Comparison of ENCODE assay signal across 8 cellular contexts in genomic region chr9:92963831-92964606, GRCh38. TPM values are rescaled to one million over a fixed set of nuclear protein-coding genes. Genes with fewer than 3 reads are reported as not detected.
A peak's percentile ranks its signal among the peaks of the same experiment; 100 is the strongest.
DNase-seq lines count a peak whose midpoint lies in the region; ATAC-seq and TF ChIP-seq lines count a peak whose summit lies in the region.

No MANE protein-coding gene starts in this region.

- POLR2A ChIA-PET in naive thymus-derived CD4-positive, alpha-beta T cell (lab: Charles Lee), result interaction anchor here (0.5 to 12.8 kb wide), 29 partner anchors 9 to 488 kb away, joined by 3 to 233 read pairs (median 7); partner anchors contain the start of genes CARD19 and NINJ1
- POLR2A ChIA-PET in SK-N-SH (lab: Yijun Ruan, JAX), result no interaction called here

- H4K20me1 ChIP-seq in SU-DHL-6 (ENCODE audit: low read depth, low read length), result no peaks in the 10 kb centered on the region
- H4K20me1 ChIP-seq in SK-N-SH (ENCODE audit: insufficient read depth), result no peaks in the 10 kb centered on the region

- TF ChIP-seq CTCF in SU-DHL-6 (IDR thresholded peaks at IDR 0.05; ENCODE audit: insufficient read depth, low read length, poor library complexity, severe bottlenecking) (no peak), type B pancreatic cell (conservative IDR thresholded peaks at IDR 0.05) (no peak), SK-N-SH (IDR thresholded peaks at IDR 0.05) (no peak)

- H3K36me3 ChIP-seq in SU-DHL-6 (ENCODE audit: low read length), result no peaks in the 10 kb centered on the region
- peaks cover 0 to 21% (median 0%) of the 10 kb centered on the region in 3 experiments for H3K36me3 ChIP-seq in naive thymus-derived CD4-positive, alpha-beta T cell (ENCODE audit: control insufficient read depth in 2 of 3, insufficient read depth in 3 of 3, low read length in 3 of 3)
- H3K36me3 ChIP-seq in SK-N-SH (replicated peaks in 1 of 2; ENCODE audit: control insufficient read depth in 1 of 2, insufficient read depth in 2 of 2, low read length in 1 of 2), result no peaks in the 10 kb centered on the region

- H3K4me3 Mint-ChIP-seq in activated naive CD8-positive, alpha-beta T cell, result peak overlapping the region; percentile 99
- H3K4me3 Mint-ChIP-seq in naive thymus-derived CD4-positive, alpha-beta T cell, result peak overlapping the region; percentile 86 to 98 (median 93)
- no peak overlapping the region for H3K4me3 Mint-ChIP-seq in type B pancreatic cell

- H3K9me2 ChIP-seq in SU-DHL-6 (replicated peaks; ENCODE audit: insufficient read depth, low read length) (no peaks in the 10 kb centered on the region), SK-N-SH (no peaks in the 10 kb centered on the region)

- no peak for TF ChIP-seq RAD21 in SK-N-SH (IDR thresholded peaks at IDR 0.05; ENCODE audit: low read length)

- H3K36me3 Mint-ChIP-seq in activated naive CD8-positive, alpha-beta T cell, result peaks cover 8% of the 10 kb centered on the region
- peaks cover 4 to 49% (median 24%) of the 10 kb centered on the region in 5 donors for H3K36me3 Mint-ChIP-seq in naive thymus-derived CD4-positive, alpha-beta T cell
- no peaks in the 10 kb centered on the region for H3K36me3 Mint-ChIP-seq in type B pancreatic cell

- H2AFZ ChIP-seq in SU-DHL-6 (ENCODE audit: low read depth, low read length, severe bottlenecking), result peak overlapping the region; percentile 5
- H2AFZ ChIP-seq in SK-N-SH (ENCODE audit: low read depth), result no peak overlapping the region

- intact Hi-C loops in naive thymus-derived CD4-positive, alpha-beta T cell (cut with micrococcal nuclease), result loop anchor here (1.0 to 5.0 kb wide), 16 partner anchors 8 to 603 kb away; partner anchors contain the start of genes CARD19 (in 2 of the 2), FAM120AOS (in 2 of the 2), ZNF484 (in 2 of the 2) and FAM120A (in 1 of the 2)

- peak overlapping the region; percentile 100 for H3K27ac Mint-ChIP-seq in activated naive CD8-positive, alpha-beta T cell
- peak overlapping the region; percentile 96 to 99 (median 98) for H3K27ac Mint-ChIP-seq in naive thymus-derived CD4-positive, alpha-beta T cell
- H3K27ac Mint-ChIP-seq in type B pancreatic cell, result peak overlapping the region; percentile 13

- H3K27ac ChIP-seq in SU-DHL-6 (ENCODE audit: low read depth, low read length) (peak overlapping the region; percentile 67), SK-N-SH (ENCODE audit: low read depth in 2 of 2, low read length in 1 of 2) (no peak overlapping the region)
- peak overlapping the region; percentile 85 for H3K27ac ChIP-seq in naive thymus-derived CD4-positive, alpha-beta T cell (ENCODE audit: low read depth, low read length)

- WGBS in SK-N-SH (ENCODE audit: low lambda C conversion rate), result 62% methylated on average over 14 of the region's 16 CpGs

- peak overlapping the region; percentile 53 for H3K4me3 ChIP-seq in SU-DHL-6 (ENCODE audit: insufficient read depth, low read length, poor library complexity, severe bottlenecking)
- peak overlapping the region; percentile 85 for H3K4me3 ChIP-seq in naive thymus-derived CD4-positive, alpha-beta T cell (ENCODE audit: low read length)
- no peak overlapping the region for H3K4me3 ChIP-seq in SK-N-SH (ENCODE audit: low read depth in 2 of 2, low read length in 1 of 2)

- CTCF ChIA-PET in naive thymus-derived CD4-positive, alpha-beta T cell (lab: Charles Lee), result interaction anchor here (0.7 to 2.3 kb wide), 4 partner anchors 10 to 100 kb away, joined by 3 to 13 read pairs (median 7); no protein-coding TSS in a partner anchor
- CTCF ChIA-PET in SK-N-SH (lab: Yijun Ruan, JAX), result no interaction called here

- no peak for TF ChIP-seq EP300 in SK-N-SH (IDR thresholded peaks at IDR 0.05; ENCODE audit: borderline replicate concordance in 1 of 2, low read depth in 1 of 2, low read length in 1 of 2)

- H3K79me2 ChIP-seq in SU-DHL-6 (ENCODE audit: insufficient read depth, low read length) (no peaks in the 10 kb centered on the region), SK-N-SH (ENCODE audit: insufficient read depth) (no peaks in the 10 kb centered on the region)

- no peaks in the 10 kb centered on the region for H3K27me3 ChIP-seq in SU-DHL-6 (ENCODE audit: low read length)
- no peaks in the 10 kb centered on the region for H3K27me3 ChIP-seq in naive thymus-derived CD4-positive, alpha-beta T cell (ENCODE audit: control insufficient read depth in 2 of 2, insufficient read depth in 2 of 2, low read length in 2 of 2)
- H3K27me3 ChIP-seq in SK-N-SH (ENCODE audit: insufficient read depth), result no peaks in the 10 kb centered on the region

- H3K9ac ChIP-seq in SU-DHL-6 (ENCODE audit: low read length) (peak overlapping the region; percentile 61), SK-N-SH (no peak overlapping the region)

- H3K9me3 ChIP-seq in SU-DHL-6 (ENCODE audit: insufficient read depth, low read length) (no peaks in the 10 kb centered on the region), SK-N-SH (no peaks in the 10 kb centered on the region)
- peaks cover 0 to 4% (median 3%) of the 10 kb centered on the region in 3 experiments for H3K9me3 ChIP-seq in naive thymus-derived CD4-positive, alpha-beta T cell (ENCODE audit: control insufficient read depth in 2 of 3, low read length in 3 of 3)

- ATAC-seq in GM18870 (IDR thresholded peaks at IDR 0.05; ENCODE audit: unreplicated experiment), result peak; percentile 75
- ATAC-seq in HG03039 (IDR thresholded peaks at IDR 0.05; ENCODE audit: unreplicated experiment), result peak; percentile 68
- ATAC-seq in naive thymus-derived CD4-positive, alpha-beta T cell, result peak; percentile 84

- no peaks in the 10 kb centered on the region for H3K9me3 Mint-ChIP-seq in activated naive CD8-positive, alpha-beta T cell (ENCODE audit: low read depth)
- H3K9me3 Mint-ChIP-seq in naive thymus-derived CD4-positive, alpha-beta T cell, result peaks cover 0 to 7% (median 0%) of the 10 kb centered on the region in 11 donors
- no peaks in the 10 kb centered on the region for H3K9me3 Mint-ChIP-seq in type B pancreatic cell

- peak overlapping the region; percentile 74 for H3K4me2 ChIP-seq in SU-DHL-6 (ENCODE audit: low read depth, low read length, poor library complexity, severe bottlenecking)
- H3K4me2 ChIP-seq in SK-N-SH, result no peak overlapping the region

- peaks cover 60 to 67% of the 10 kb centered on the region in 2 donors for H3K4me1 ChIP-seq in naive thymus-derived CD4-positive, alpha-beta T cell (ENCODE audit: control insufficient read depth in 2 of 2, insufficient read depth in 2 of 2, low read length in 2 of 2)
- H3K4me1 ChIP-seq in SK-N-SH (ENCODE audit: control insufficient read depth in 1 of 2, insufficient read depth in 2 of 2, low read depth in 1 of 2, low read length in 1 of 2), result no peaks in the 10 kb centered on the region

- H3K4me1 Mint-ChIP-seq in activated naive CD8-positive, alpha-beta T cell (ENCODE audit: low read depth), result peaks cover 62% of the 10 kb centered on the region
- H3K4me1 Mint-ChIP-seq in naive thymus-derived CD4-positive, alpha-beta T cell, result peaks cover 40 to 63% (median 56%) of the 10 kb centered on the region in 7 donors
- H3K4me1 Mint-ChIP-seq in type B pancreatic cell (ENCODE audit: unreplicated experiment), result peaks cover 8% of the 10 kb centered on the region

- H3F3A ChIP-seq in SU-DHL-6 (ENCODE audit: insufficient read depth) (no peaks in the 10 kb centered on the region), SK-N-SH (replicated peaks; ENCODE audit: insufficient read depth) (no peaks in the 10 kb centered on the region)

- no peaks in the 10 kb centered on the region for H3K27me3 Mint-ChIP-seq in activated naive CD8-positive, alpha-beta T cell
- H3K27me3 Mint-ChIP-seq in naive thymus-derived CD4-positive, alpha-beta T cell, result no peaks in the 10 kb centered on the region
- no peaks in the 10 kb centered on the region for H3K27me3 Mint-ChIP-seq in type B pancreatic cell

- DNase-seq in naive thymus-derived CD4-positive, alpha-beta T cell, result peak; percentile 54 to 94 (median 93)
- no peak for DNase-seq in type B pancreatic cell (ENCODE audit: extremely low spot score, unreplicated experiment)
- DNase-seq in SK-N-SH, result no peak
- no peak for DNase-seq in A172 (ENCODE audit: low spot score)

TF ChIP-seq in SK-N-SH, 30 proteins besides CTCF, POLR2A, EP300 and RAD21 (continues in another document):
- TF ChIP-seq PBX3 (IDR thresholded peaks at IDR 0.05) (no peak), MXI1 (IDR thresholded peaks at IDR 0.05; ENCODE audit: low read depth, low read length) (no peak), JUND (IDR thresholded peaks at IDR 0.05) (no peak), ELF1 (IDR thresholded peaks at IDR 0.05) (no peak)

RNA-seq across cellular contexts. Expression of gene FGD3, which starts 16.7 kb away (rescaled TPM):
- 100 to 1,000 TPM; 141 to 341 (median 193) TPM for total RNA-seq in naive thymus-derived CD4-positive, alpha-beta T cell
- 100 to 1,000 TPM; 114 to 216 TPM for polyA plus RNA-seq in naive thymus-derived CD4-positive, alpha-beta T cell
- 5.5 and 8.4 TPM in 2 replicates for total RNA-seq in type B pancreatic cell (ENCODE audit: low replicate concordance)
- not detected in 2 replicates for polyA plus RNA-seq in SK-N-SH (2012; rRNA removed)
- polyA plus RNA-seq in SK-N-SH (2012; cell fraction: cytosol; rRNA removed), result 0.01 TPM in 2 replicates
- not detected in 2 replicates for polyA plus RNA-seq in SK-N-SH (2012; cell fraction: nucleus; rRNA removed)
- total RNA-seq in A172 (2014; rRNA removed; shearing (Covaris generic)), result 0.10 and 0.12 TPM in 2 replicates

Comparison
In these comparisons a context has a peak if more than half of its experiments do, and no peak if none do; other contexts are left out.
1. H3K27ac ChIP-seq: peak in SU-DHL-6 (single experiment) and naive thymus-derived CD4-positive, alpha-beta T cell (single experiment); none in SK-N-SH (0 of 2).
2. H3K4me3 ChIP-seq: peak in SU-DHL-6 (single experiment) and naive thymus-derived CD4-positive, alpha-beta T cell (single experiment); none in SK-N-SH (0 of 2).
3. H3K27ac Mint-ChIP-seq: peak in every context shown above with its lines; median percentile 100 in activated naive CD8-positive, alpha-beta T cell; 98 in naive thymus-derived CD4-positive, alpha-beta T cell; 13 in type B pancreatic cell.
4. DNase-seq: peak in naive thymus-derived CD4-positive, alpha-beta T cell (9 of 9); none in type B pancreatic cell (single experiment), SK-N-SH (single experiment) and A172 (single experiment).
5. RNA of gene FGD3, which starts 16.7 kb away (total RNA-seq): 141 to 341 TPM in naive thymus-derived CD4-positive, alpha-beta T cell; 5.5 to 8.4 TPM in type B pancreatic cell and 0.10 to 0.12 TPM in A172; every median in the first group is over 10 times any median in the second.
6. Peak in every context shown above with its lines, with median percentiles within 50 percentile points of each other: ATAC-seq.